ENCODE assay signal across 17 cellular contexts in genomic region chr1:64584479-64584878, GRCh38.
A peak's percentile ranks its signal among the peaks of the same experiment; 100 is the strongest.
DNase-seq lines count a peak whose midpoint lies in the region; FAIRE-seq and TF ChIP-seq lines count a peak whose summit lies in the region.
"Had no signal": no experiment of that assay in that cellular context is flagged by ENCODE, and none has a peak within 500 bp of the region (broad histone marks: within the 10 kb centered on the region; RNA-seq: fewer than 3 reads in every experiment).

No MANE protein-coding gene starts in this region.

- H3K27me3 ChIP-seq in BE2C (no peaks in the 10 kb centered on the region), keratinocyte (ENCODE audit: control insufficient read depth, extremely low read depth, insufficient read depth, low read length) (no peaks in the 10 kb centered on the region)
- H3K27me3 ChIP-seq: BLaER1 treated with 17β-estradiol and CSF1 and Interleukin-3, amounts not matched to agents 10 nM and 100 nM; gastroesophageal sphincter had no signal

- no peaks in the 10 kb centered on the region for H4K20me1 ChIP-seq in keratinocyte (ENCODE audit: control insufficient read depth, extremely low read depth, insufficient read depth, low read length)
- H4K20me1 ChIP-seq: BLaER1 treated with 17β-estradiol and CSF1 and Interleukin-3, amounts not matched to agents 10 nM and 100 nM had no signal

- H2AFZ ChIP-seq in keratinocyte (ENCODE audit: control insufficient read depth, low read length), result no peak overlapping the region

- POLR2A ChIA-PET in activated CD4-positive, alpha-beta memory T cell treated with anti-CD3 and anti-CD28 coated beads for 36 hours (lab: Charles Lee), result no interaction called here

- no peak overlapping the region for H3K4me2 ChIP-seq in keratinocyte (ENCODE audit: control insufficient read depth, extremely low read depth, insufficient read depth, low read depth, low read length)
- H3K4me2 ChIP-seq: BLaER1 treated with 17β-estradiol and CSF1 and Interleukin-3, amounts not matched to agents 10 nM and 100 nM had no signal

- H3K27me3 Mint-ChIP-seq in HFFc6 (ENCODE audit: insufficient read depth), result 0 out of 2 replicates have a peak, but pooled peaks cover 1% of the 10 kb centered on the region
- no peaks in the 10 kb centered on the region for H3K27me3 Mint-ChIP-seq in activated CD4-positive, alpha-beta memory T cell treated with anti-CD3 and anti-CD28 coated beads for 36 hours
- H3K27me3 Mint-ChIP-seq: stimulated activated naive B cell treated with anti-CD40 and anti-IgM and Interleukin-4, amounts not matched to agents 10 μg/mL and 1 μg/mL and 100 μg/mL, for 72 hours had no signal

- H3K9me3 ChIP-seq in BE2C (no peaks in the 10 kb centered on the region), keratinocyte (ENCODE audit: control insufficient read depth, low read depth, low read length) (no peaks in the 10 kb centered on the region)
- H3K9me3 ChIP-seq: BLaER1 treated with 17β-estradiol and CSF1 and Interleukin-3, amounts not matched to agents 10 nM and 100 nM; gastroesophageal sphincter had no signal

- no peak overlapping the region for H3K4me3 ChIP-seq in BE2C (ENCODE audit: low read depth, low read length)
- H3K4me3 ChIP-seq in astrocyte of the spinal cord (ENCODE audit: low read depth, low read length), result no peak overlapping the region
- no peak overlapping the region for H3K4me3 ChIP-seq in keratinocyte (ENCODE audit: control insufficient read depth in 2 of 3, extremely low read depth in 1 of 3, insufficient read depth in 2 of 3, low read depth in 1 of 3, low read length in 3 of 3)
- H3K4me3 ChIP-seq: BLaER1 treated with 17β-estradiol and CSF1 and Interleukin-3, amounts not matched to agents 10 nM and 100 nM; gastroesophageal sphincter had no signal

- no peaks in the 10 kb centered on the region for H3K9me3 Mint-ChIP-seq in HFFc6
- no peaks in the 10 kb centered on the region for H3K9me3 Mint-ChIP-seq in activated CD4-positive, alpha-beta memory T cell treated with anti-CD3 and anti-CD28 coated beads for 36 hours
- H3K9me3 Mint-ChIP-seq: stimulated activated naive B cell treated with anti-CD40 and anti-IgM and Interleukin-4, amounts not matched to agents 10 μg/mL and 1 μg/mL and 100 μg/mL, for 72 hours had no signal

- dilution Hi-C loops in keratinocyte (cut with MboI; ENCODE audit: extremely low pct_ligation_motif_present, low sequenced_read_pairs), result no loop called here

- intact Hi-C loops in activated CD4-positive, alpha-beta memory T cell treated with anti-CD3 and anti-CD28 coated beads for 36 hours (cut with micrococcal nuclease), result no loop called here

- H3K4me1 Mint-ChIP-seq in HFFc6 (ENCODE audit: low read depth), result no peaks in the 10 kb centered on the region
- no peaks in the 10 kb centered on the region for H3K4me1 Mint-ChIP-seq in activated CD4-positive, alpha-beta memory T cell treated with anti-CD3 and anti-CD28 coated beads for 36 hours (ENCODE audit: low read depth)
- H3K4me1 Mint-ChIP-seq: stimulated activated naive B cell treated with anti-CD40 and anti-IgM and Interleukin-4, amounts not matched to agents 10 μg/mL and 1 μg/mL and 100 μg/mL, for 72 hours had no signal

- no peaks in the 10 kb centered on the region for H3K36me3 Mint-ChIP-seq in HFFc6 (ENCODE audit: low read depth)
- H3K36me3 Mint-ChIP-seq in activated CD4-positive, alpha-beta memory T cell treated with anti-CD3 and anti-CD28 coated beads for 36 hours, result no peaks in the 10 kb centered on the region
- H3K36me3 Mint-ChIP-seq: stimulated activated naive B cell treated with anti-CD40 and anti-IgM and Interleukin-4, amounts not matched to agents 10 μg/mL and 1 μg/mL and 100 μg/mL, for 72 hours had no signal

- H3K27ac Mint-ChIP-seq in HFFc6, result no peak overlapping the region
- no peak overlapping the region for H3K27ac Mint-ChIP-seq in activated CD4-positive, alpha-beta memory T cell treated with anti-CD3 and anti-CD28 coated beads for 36 hours
- H3K27ac Mint-ChIP-seq: stimulated activated naive B cell treated with anti-CD40 and anti-IgM and Interleukin-4, amounts not matched to agents 10 μg/mL and 1 μg/mL and 100 μg/mL, for 72 hours had no signal

- no peaks in the 10 kb centered on the region for H3K79me2 ChIP-seq in keratinocyte (ENCODE audit: control insufficient read depth, insufficient read depth, low read length)

- H3K9ac ChIP-seq in keratinocyte (ENCODE audit: control insufficient read depth, extremely low read depth, insufficient read depth, low read length), result no peak overlapping the region
- H3K9ac ChIP-seq: BLaER1 treated with 17β-estradiol and CSF1 and Interleukin-3, amounts not matched to agents 10 nM and 100 nM had no signal

- H3K27ac ChIP-seq in keratinocyte (ENCODE audit: control insufficient read depth, insufficient read depth, low read length), result no peak overlapping the region
- H3K27ac ChIP-seq: BLaER1 treated with 17β-estradiol and CSF1 and Interleukin-3, amounts not matched to agents 10 nM and 100 nM; gastroesophageal sphincter had no signal

- DNase-seq in BE2C (no peak), HFFc6 (no peak), astrocyte of the spinal cord (ENCODE audit: low read depth, low spot score) (no peak), keratinocyte (ENCODE audit: low read depth, low spot score) (no peak), GM13977 (ENCODE audit: low spot score) (no peak), NCI-H1436 treated with DMSO at 0.1 percent for 48 hours (lab: John Stamatoyannopoulos, UW) (no peak), NCI-H526 treated with DMSO at 0.1 percent for 48 hours (lab: John Stamatoyannopoulos, UW) (no peak)
- no peak for DNase-seq in activated CD4-positive, alpha-beta memory T cell treated with anti-CD3 and anti-CD28 coated beads for 36 hours
- DNase-seq: activated T-cell treated with anti-CD3 and anti-CD28 coated beads, Interleukin-2, amount 50 U/mL, for 1 hour; GDM1; islet precursor cell; NCI-H1694 treated with DMSO at 0.1 percent for 48 hours; NCI-H82; stimulated activated CD4-positive, alpha-beta T cell treated with anti-CD3 and anti-CD28 coated beads, Interleukin-2, amount 100 ng/mL, for 48 hours; stimulated activated naive B cell treated with anti-CD40 and anti-IgM and Interleukin-4, amounts not matched to agents 10 μg/mL and 1 μg/mL and 100 μg/mL, for 72 hours had no signal

- FAIRE-seq in keratinocyte (lab: Jason Lieb, UNC), result no peak

- H3K4me1 ChIP-seq in BE2C (no peaks in the 10 kb centered on the region), keratinocyte (ENCODE audit: control insufficient read depth, extremely low read depth, insufficient read depth, low read length) (no peaks in the 10 kb centered on the region)
- H3K4me1 ChIP-seq: gastroesophageal sphincter had no signal

- H3K36me3 ChIP-seq in BE2C (no peaks in the 10 kb centered on the region), keratinocyte (ENCODE audit: control insufficient read depth in 2 of 2, extremely low read depth in 1 of 2, insufficient read depth in 2 of 2, low read length in 2 of 2) (no peaks in the 10 kb centered on the region)
- H3K36me3 ChIP-seq: gastroesophageal sphincter had no signal

- no peaks in the 10 kb centered on the region for H3K9me1 ChIP-seq in keratinocyte (ENCODE audit: control insufficient read depth, extremely low read depth, insufficient read depth, low read length)

- CTCF ChIA-PET in activated CD4-positive, alpha-beta memory T cell treated with anti-CD3 and anti-CD28 coated beads for 36 hours (lab: Charles Lee), result no interaction called here

- in situ Hi-C loops in astrocyte of the spinal cord (cut with HindIII; ENCODE audit: low sequenced_read_pairs) (no loop called here), GM13977 (cut with MboI; ENCODE audit: low pct_unique_long_range_greater_than_20kb, low sequenced_read_pairs, unreplicated experiment) (no loop called here)

- TF ChIP-seq CTCF in BE2C (IDR thresholded peaks at IDR 0.05; ENCODE audit: low read depth, low read length), result peak; percentile 31
- peak; percentile 65 for TF ChIP-seq CTCF in HFFc6 (IDR thresholded peaks at IDR 0.05)
- peak; percentile 37 for TF ChIP-seq CTCF in astrocyte of the spinal cord (IDR thresholded peaks at IDR 0.05; ENCODE audit: low read depth, low read length)
- peak; percentile 17 to 52 (median 49) for TF ChIP-seq CTCF in keratinocyte (optimal IDR thresholded peaks at IDR 0.05 in 1 of 3, IDR thresholded peaks at IDR 0.05 in 1 of 3, conservative IDR thresholded peaks at IDR 0.05 in 1 of 3; ENCODE audit: extremely low read depth in 1 of 3, insufficient read depth in 2 of 3, low read length in 3 of 3)
- TF ChIP-seq CTCF in GM13977 (IDR thresholded peaks at IDR 0.05; ENCODE audit: extremely low read depth, insufficient read depth, missing control alignments), result no peak

- H3K4me3 Mint-ChIP-seq in HFFc6, result no peak overlapping the region
- no peak overlapping the region for H3K4me3 Mint-ChIP-seq in activated CD4-positive, alpha-beta memory T cell treated with anti-CD3 and anti-CD28 coated beads for 36 hours
- H3K4me3 Mint-ChIP-seq: stimulated activated naive B cell treated with anti-CD40 and anti-IgM and Interleukin-4, amounts not matched to agents 10 μg/mL and 1 μg/mL and 100 μg/mL, for 72 hours had no signal
